8 cellular contexts compared by ENCODE assay signal in genomic region chr11:130916910-130917309, GRCh38. TPM values are rescaled to one million over a fixed set of nuclear protein-coding genes. Genes with fewer than 3 reads are reported as not detected.
DNase-seq lines count a peak whose midpoint lies in the region; ATAC-seq and TF ChIP-seq lines count a peak whose summit lies in the region.

No MANE protein-coding gene starts in this region.

- H3K4me3 ChIP-seq in BLaER1 (peak overlapping the region; percentile 96), LNCaP clone FGC (ENCODE audit: low read depth, low read length) (peak overlapping the region; percentile 94), colonic mucosa (peak overlapping the region; percentile 99)

- peaks cover 13% of the 10 kb centered on the region for H3K4me1 ChIP-seq in BLaER1
- H3K4me1 ChIP-seq in colonic mucosa: peaks cover 6% of the 10 kb centered on the region

- H3K9me3 ChIP-seq in BLaER1 (no peaks in the 10 kb centered on the region), colonic mucosa (no peaks in the 10 kb centered on the region)

- H3K9me3 Mint-ChIP-seq in nephron: no peaks in the 10 kb centered on the region

- H3K27me3 ChIP-seq in BLaER1 (no peaks in the 10 kb centered on the region), colonic mucosa (no peaks in the 10 kb centered on the region)

- in situ Hi-C loops in ACHN (cut with HindIII; ENCODE audit: low pct_ligation_motif_present, low pct_unique_long_range_greater_than_20kb, low sequenced_read_pairs): no loop called here

- H3K36me3 ChIP-seq in BLaER1: peaks cover 30% of the 10 kb centered on the region
- H3K36me3 ChIP-seq in colonic mucosa: peaks cover 5% of the 10 kb centered on the region

- H3K27ac Mint-ChIP-seq in nephron: peak overlapping the region; percentile 67 to 84 (median 79)

- peak overlapping the region; percentile 88 to 90 (median 90) for H3K4me3 Mint-ChIP-seq in nephron

- 0 out of 2 replicates have a peak overlapping the region, but pooled peaks have one; percentile 96 for H3K27ac ChIP-seq in BLaER1
- H3K27ac ChIP-seq in colonic mucosa: peak overlapping the region; percentile 77

- peak overlapping the region; percentile 97 for H3K4me2 ChIP-seq in BLaER1

- DNase-seq in LNCaP clone FGC (ENCODE audit: low read depth): no peak
- no peak for DNase-seq in colonic mucosa
- no peak for DNase-seq in SW 1271 (lab: John Stamatoyannopoulos, UW)
- DNase-seq in ACHN: no peak
- no peak for DNase-seq in HuH-7 (ENCODE audit: low spot score)

- intact Hi-C loops in colonic mucosa (cut with DNase I): loop anchor here (10.0 kb wide), 1 partner anchor 702 kb away; no protein-coding TSS in a partner anchor

- peaks cover 17% of the 10 kb centered on the region for H3K27me3 Mint-ChIP-seq in nephron (ENCODE audit: low read depth)

- ATAC-seq in GM18867 (IDR thresholded peaks at IDR 0.05; ENCODE audit: unreplicated experiment): no peak

- H4K20me1 ChIP-seq in BLaER1: peaks cover 8% of the 10 kb centered on the region; the same call in 1 of the 2 replicates

- peaks cover 18% of the 10 kb centered on the region for H3K36me3 Mint-ChIP-seq in nephron (ENCODE audit: low read depth)

- TF ChIP-seq CTCF in LNCaP clone FGC (IDR thresholded peaks at IDR 0.05; ENCODE audit: control insufficient read depth, extremely low read depth, insufficient read depth): no peak
- TF ChIP-seq CTCF in colonic mucosa (IDR thresholded peaks at IDR 0.05): no peak
- no peak for TF ChIP-seq CTCF in nephron (IDR thresholded peaks at IDR 0.05; ENCODE audit: unreplicated experiment in 3 of 3)

- H3K4me1 Mint-ChIP-seq in nephron: peaks cover 30% of the 10 kb centered on the region

- peak overlapping the region; percentile 96 for H3K9ac ChIP-seq in BLaER1
- peak overlapping the region in 1 of 2 donors; percentile 86 for H3K9ac ChIP-seq in colonic mucosa (ENCODE audit: low read depth in 2 of 2, low read length in 2 of 2)

RNA-seq across cellular contexts. Expression of gene SNX19, which starts 0.6 kb away (rescaled TPM):
- 10 to 100 TPM; 43.4 to 57.4 TPM for total RNA-seq in colonic mucosa
